ENCODE assay signal across 16 cellular contexts in the genomic region with DNA sequence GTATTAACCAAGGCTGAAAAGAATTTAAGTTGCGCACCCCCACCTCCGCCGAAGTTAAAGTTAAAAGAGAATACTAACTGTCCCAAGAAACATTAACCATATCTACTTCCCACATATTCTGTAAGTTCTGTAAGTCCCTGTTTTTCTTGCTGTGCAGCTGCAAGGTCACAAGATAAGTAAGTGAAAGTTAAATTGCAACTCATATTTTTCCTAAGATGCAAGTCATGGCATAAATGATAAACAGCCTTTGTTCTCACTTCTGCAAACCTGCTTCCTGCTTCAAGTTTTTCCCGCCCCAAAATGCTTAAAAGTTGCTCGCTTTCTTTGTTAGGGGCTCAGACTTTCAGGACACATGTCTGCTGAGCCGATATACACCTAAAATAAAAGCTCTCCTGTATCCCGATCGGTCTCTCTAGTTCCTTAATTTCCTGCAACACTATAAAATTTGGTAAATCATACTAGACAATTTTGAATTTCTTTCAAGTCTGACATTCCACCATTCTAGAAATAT. TPM values are rescaled to one million over a fixed set of nuclear protein-coding genes. Genes with fewer than 3 reads are reported as not detected.
DNase-seq lines count a peak whose midpoint lies in the region; ATAC-seq and TF ChIP-seq lines count a peak whose summit lies in the region.
"Had no signal": no experiment of that assay in that cellular context is flagged by ENCODE, and none has a peak within 500 bp of the region (broad histone marks: within the 10 kb centered on the region; RNA-seq: fewer than 3 reads in every experiment).

No MANE protein-coding gene starts in this region.

- no peaks in the 10 kb centered on the region for H3K9me2 ChIP-seq in hepatocyte (replicated peaks; ENCODE audit: insufficient read depth)

- peak; percentile 36 for ATAC-seq in Right ventricle myocardium superior (ENCODE audit: poor library complexity)

- H3K9me3 Mint-ChIP-seq in type B pancreatic cell, result no peaks in the 10 kb centered on the region

- no peak overlapping the region for H3K27ac ChIP-seq in hepatocyte
- H3K27ac ChIP-seq: esophagus squamous epithelium, SJCRH30 had no signal

- peaks cover 7% of the 10 kb centered on the region for H3K4me1 Mint-ChIP-seq in type B pancreatic cell (ENCODE audit: unreplicated experiment)

- TF ChIP-seq CTCF in hepatocyte (IDR thresholded peaks at IDR 0.05; ENCODE audit: poor library complexity) (no peak), type B pancreatic cell (conservative IDR thresholded peaks at IDR 0.05) (no peak)

- no peaks in the 10 kb centered on the region for H4K20me1 ChIP-seq in hepatocyte (ENCODE audit: insufficient read depth, poor library complexity, severe bottlenecking)

- intact Hi-C loops in Right ventricle myocardium superior (cut with DNase I) (no loop called here), cardiac septum (cut with DNase I) (no loop called here)

- no peaks in the 10 kb centered on the region for H3K27me3 ChIP-seq in hepatocyte
- H3K27me3 ChIP-seq: esophagus squamous epithelium, SJCRH30 had no signal

- peak overlapping the region; percentile 17 for H3K4me2 ChIP-seq in hepatocyte

- no peaks in the 10 kb centered on the region for H3K79me2 ChIP-seq in hepatocyte

- no peaks in the 10 kb centered on the region for H3K9me3 ChIP-seq in hepatocyte (ENCODE audit: low read depth)
- H3K9me3 ChIP-seq: esophagus squamous epithelium, SJCRH30 had no signal

- H3K36me3 Mint-ChIP-seq in type B pancreatic cell, result no peaks in the 10 kb centered on the region

- no peaks in the 10 kb centered on the region for H3K27me3 Mint-ChIP-seq in type B pancreatic cell

- no peak for DNase-seq in Right ventricle myocardium superior
- DNase-seq in cardiac septum (ENCODE audit: low spot score), result no peak
- peak; percentile 93 for DNase-seq in OCI-M1 (lab: John Stamatoyannopoulos, UW)
- no peak for DNase-seq in hepatocyte (ENCODE audit: low spot score)
- no peak for DNase-seq in type B pancreatic cell (ENCODE audit: extremely low spot score, unreplicated experiment)
- no peak for DNase-seq in NCI-H2029 (lab: John Stamatoyannopoulos, UW)
- DNase-seq in germinal center (ENCODE audit: low spot score), result no peak
- DNase-seq in T-helper 1 cell, result no peak
- DNase-seq: ACHN; activated CD4-positive, alpha-beta T cell treated with anti-CD3 and anti-CD28 coated beads, Interleukin-2, amount 10 ng/mL, durations not matched to agents 24 days and 14 days; EL; esophagus squamous epithelium; SJCRH30; stimulated activated CD4-positive, alpha-beta T cell treated with anti-CD3 and anti-CD28 coated beads, Interleukin-1b, Interleukin-23, amount 100 ng/mL, for 48 hours; stimulated activated naive CD4-positive, alpha-beta T cell treated with Interleukin-2 at 50 U/mL for 16 hours had no signal

- no peak overlapping the region for H2AFZ ChIP-seq in hepatocyte

- peak overlapping the region; percentile 15 for H3K27ac Mint-ChIP-seq in type B pancreatic cell
- H3K27ac Mint-ChIP-seq: activated CD4-positive, alpha-beta T cell treated with anti-CD3 and anti-CD28 coated beads, Interleukin-2, amount 10 ng/mL, durations not matched to agents 24 days and 14 days had no signal

- peaks cover 5% of the 10 kb centered on the region for H3K4me1 ChIP-seq in hepatocyte (ENCODE audit: insufficient read depth)
- H3K4me1 ChIP-seq: esophagus squamous epithelium, SJCRH30 had no signal

- no peaks in the 10 kb centered on the region for H3K36me3 ChIP-seq in hepatocyte (replicated peaks; ENCODE audit: insufficient read depth, low read depth)
- H3K36me3 ChIP-seq: SJCRH30 had no signal

- WGBS in hepatocyte (ENCODE audit: low lambda C conversion rate, missing lambda C conversion rate), result 80% methylated on average over 8 of the region's 8 CpGs

- H3K4me3 Mint-ChIP-seq in type B pancreatic cell, result no peak overlapping the region
- H3K4me3 Mint-ChIP-seq: activated CD4-positive, alpha-beta T cell treated with anti-CD3 and anti-CD28 coated beads, Interleukin-2, amount 10 ng/mL, durations not matched to agents 24 days and 14 days had no signal

- H3K4me3 ChIP-seq in hepatocyte, result no peak overlapping the region
- H3K4me3 ChIP-seq: esophagus squamous epithelium, SJCRH30 had no signal

RNA-seq across cellular contexts. Expression of gene ABCA9, which starts 32.6 kb away (rescaled TPM):
- total RNA-seq in Right ventricle myocardium superior (31.7 TPM), cardiac septum (6.0 TPM), hepatocyte (0.60 and 6.6 TPM in 2 replicates), type B pancreatic cell (ENCODE audit: low replicate concordance) (0.19 and 5.0 TPM in 2 replicates)
- polyA plus RNA-seq in hepatocyte, result 0.34 and 1.4 TPM in 2 replicates
- total RNA-seq: H1, SJCRH30 had no signal
- polyA plus RNA-seq: H1 had no signal

RNA-seq across cellular contexts. Expression of gene ABCA6, which starts 48.4 kb away (rescaled TPM):
- 29.7 TPM for total RNA-seq in Right ventricle myocardium superior
- total RNA-seq in cardiac septum, result 14.6 TPM
- 6.3 and 6.5 TPM in 2 replicates for total RNA-seq in hepatocyte
- polyA plus RNA-seq in hepatocyte, result 1.6 and 1.7 TPM in 2 replicates
- 0.36 and 0.48 TPM in 2 replicates for total RNA-seq in type B pancreatic cell (ENCODE audit: low replicate concordance)
- total RNA-seq: activated CD4-positive, alpha-beta T cell treated with anti-CD3 and anti-CD28 coated beads, Interleukin-2, amount 10 ng/mL, durations not matched to agents 24 days and 14 days; H1; SJCRH30 had no signal
- polyA plus RNA-seq: H1 had no signal
